8 cellular contexts compared by ENCODE assay signal in genomic region chr2:42493468-42493884, GRCh38. TPM values are rescaled to one million over a fixed set of nuclear protein-coding genes. Genes with fewer than 3 reads are reported as not detected.
A peak's percentile ranks its signal among the peaks of the same experiment; 100 is the strongest.
DNase-seq lines count a peak whose midpoint lies in the region; ATAC-seq, FAIRE-seq and TF ChIP-seq lines count a peak whose summit lies in the region.

No MANE protein-coding gene starts in this region.

- no CpG with 5 or more reads among the region's 59 CpGs for WGBS in right lobe of liver (ENCODE audit: insufficient coverage, low coverage, low lambda C conversion rate, missing lambda C conversion rate)

- H3K27me3 ChIP-seq in ACC112 (ENCODE audit: insufficient read depth, low read length) (peaks cover 28% of the 10 kb centered on the region), right lobe of liver (peaks cover 8 to 11% of the 10 kb centered on the region in 2 donors)

- no peak for FAIRE-seq in H54 (lab: Jason Lieb, UNC)

- H3K36me3 ChIP-seq in ACC112 (ENCODE audit: insufficient read depth, low read length) (no peaks in the 10 kb centered on the region), right lobe of liver (no peaks in the 10 kb centered on the region)

- peak; percentile 2 for ATAC-seq in GM19463 (IDR thresholded peaks at IDR 0.05; ENCODE audit: unreplicated experiment)
- no peak for ATAC-seq in right lobe of liver
- no peak for ATAC-seq in GM18873 (IDR thresholded peaks at IDR 0.05; ENCODE audit: low FRiP score, unreplicated experiment)

- peak overlapping the region; percentile 83 for H2AFZ ChIP-seq in ACC112 (ENCODE audit: low read length, unreplicated experiment)

- TF ChIP-seq POLR2A in right lobe of liver (IDR thresholded peaks at IDR 0.05) = no peak
- no peak for TF ChIP-seq POLR2A in H54 (IDR thresholded peaks at IDR 0.05; ENCODE audit: low read depth, low read length)

- DNase-seq in right lobe of liver = no peak
- no peak for DNase-seq in Ammon's horn (ENCODE audit: low spot score)
- no peak for DNase-seq in G401 (ENCODE audit: low spot score)
- no peak for DNase-seq in H54 (ENCODE audit: insufficient read length, low spot score)

- no peaks in the 10 kb centered on the region for H3K9me3 ChIP-seq in right lobe of liver

- no peaks in the 10 kb centered on the region for H3K79me2 ChIP-seq in ACC112 (ENCODE audit: control insufficient read depth, insufficient read depth, low read length, unreplicated experiment)

- H3K4me3 ChIP-seq in ACC112 (ENCODE audit: low read depth, low read length) (peak overlapping the region; percentile 82), right lobe of liver (peak overlapping the region; percentile 50 to 55 (median 54))

- in situ Hi-C loops in G401 (cut with HindIII; ENCODE audit: low sequenced_read_pairs) = no loop called here

- intact Hi-C loops in right lobe of liver (cut with DNase I) = no loop called here

- H3K27ac ChIP-seq in ACC112 (ENCODE audit: low read depth, low read length) = no peak overlapping the region
- peak overlapping the region; percentile 88 for H3K27ac ChIP-seq in VCaP
- no peak overlapping the region for H3K27ac ChIP-seq in right lobe of liver

- peaks cover 5% of the 10 kb centered on the region for H3K4me1 ChIP-seq in ACC112 (ENCODE audit: control insufficient read depth, insufficient read depth, low read length, unreplicated experiment)
- H3K4me1 ChIP-seq in right lobe of liver = peaks cover 0 to 9% (median 0%) of the 10 kb centered on the region in 4 donors

- TF ChIP-seq CTCF in VCaP (conservative IDR thresholded peaks at IDR 0.05) (no peak), right lobe of liver (IDR thresholded peaks at IDR 0.05) (no peak)

RNA-seq across cellular contexts. Expression of gene KCNG3, which starts 0.3 kb away (rescaled TPM):
- total RNA-seq in right lobe of liver = under 1 TPM in 1 of 6 experiments, not detected in 5; 0.06 TPM
- total RNA-seq in G401 (2014; rRNA removed; shearing (Covaris generic)) = 3.4 and 3.9 TPM in 2 replicates
